Comparison of ENCODE assay signal across 2 cellular contexts in genomic region chrX:39935414-39936064, GRCh38.
TF ChIP-seq lines count a peak whose summit lies in the region.

No MANE protein-coding gene starts in this region.

TF ChIP-seq in SK-N-SH, 30 proteins besides CTCF, POLR2A, EP300 and RAD21 (continued from another document):
- TF ChIP-seq RXRA (IDR thresholded peaks at IDR 0.05; ENCODE audit: borderline replicate concordance, low read depth): no peak
- TF ChIP-seq MEF2A (IDR thresholded peaks at IDR 0.05; ENCODE audit: borderline replicate concordance, low read depth): no peak
- TF ChIP-seq MXI1 (IDR thresholded peaks at IDR 0.05; ENCODE audit: low read depth, low read length): no peak
- no peak for TF ChIP-seq FOXM1 (IDR thresholded peaks at IDR 0.05; ENCODE audit: low read depth)
- TF ChIP-seq CHD2 (IDR thresholded peaks at IDR 0.05; ENCODE audit: low read length, partially characterized antibody): no peak
- no peak for TF ChIP-seq GABPA (IDR thresholded peaks at IDR 0.05; ENCODE audit: low read depth)

TF ChIP-seq in H1, 55 proteins besides CTCF, POLR2A, EP300 and RAD21 (continued from another document):
- no peak for TF ChIP-seq SUZ12 (IDR thresholded peaks at IDR 0.05; ENCODE audit: low read length)
- TF ChIP-seq ATF2 (IDR thresholded peaks at IDR 0.05; ENCODE audit: low read length): no peak
- peak; percentile 19; the same call in 1 of the 2 replicates for TF ChIP-seq JUND (IDR thresholded peaks at IDR 0.05; ENCODE audit: low read length)
